ENCODE assay signal across 21 cellular contexts in genomic region chr5:153824909-153825308, GRCh38.
DNase-seq lines count a peak whose midpoint lies in the region; TF ChIP-seq lines count a peak whose summit lies in the region.
"Had no signal": no experiment of that assay in that cellular context is flagged by ENCODE, and none has a peak within 500 bp of the region (broad histone marks: within the 10 kb centered on the region; RNA-seq: fewer than 3 reads in every experiment).

No MANE protein-coding gene starts in this region.

- POLR2A ChIA-PET in OCI-LY7 (lab: Charles Lee), result interaction anchor here (1.0 to 1.1 kb wide), 2 partner anchors 10 to 364 kb away, joined by 3 read pairs; no protein-coding TSS in a partner anchor

- no peaks in the 10 kb centered on the region for H3K79me2 ChIP-seq in OCI-LY7 (ENCODE audit: insufficient read depth, low read depth, low read length)

- CTCF ChIA-PET in OCI-LY7 (lab: Charles Lee; ENCODE audit: unreplicated experiment), result no interaction called here

- no peaks in the 10 kb centered on the region for H3K9me3 ChIP-seq in OCI-LY7 (ENCODE audit: low read length)
- H3K9me3 ChIP-seq: ovary, right atrium auricular region, suprapubic skin had no signal

- H4K20me1 ChIP-seq in OCI-LY7 (ENCODE audit: insufficient read depth, low read length), result no peaks in the 10 kb centered on the region

- peak overlapping the region; percentile 79 for H3K27ac ChIP-seq in OCI-LY7 (ENCODE audit: low read depth, low read length, poor library complexity, severe bottlenecking)
- H3K27ac ChIP-seq: ovary, right atrium auricular region, spleen, suprapubic skin had no signal

- DNase-seq in H7, result peak; percentile 10
- DNase-seq in OCI-LY7 (ENCODE audit: low spot score), result peak; percentile 92
- DNase-seq in iPS DF 19.7 (ENCODE audit: low read depth, low spot score), result peak; percentile 61
- peak; percentile 67 for DNase-seq in retinal pigment epithelial cell (ENCODE audit: low read depth)
- no peak for DNase-seq in NCI-H510A (lab: John Stamatoyannopoulos, UW)
- DNase-seq in HUDEP-2 (lab: John Stamatoyannopoulos, UW; ENCODE audit: unreplicated experiment in 76 of 76), result no peak
- DNase-seq in stimulated activated CD4-positive, alpha-beta T cell treated with anti-CD3 and anti-CD28 coated beads, Interleukin-2, amount 100 ng/mL, for 24 hours, result no peak
- DNase-seq: activated CD8-positive, alpha-beta memory T cell treated with anti-CD3 and anti-CD28 coated beads, Interleukin-2, amount 50 U/mL, for 48 hours; aorta; left colon; naive thymus-derived CD4-positive, alpha-beta T cell; NCI-H1694; NCI-H2171 treated with DMSO at 0.1 percent for 48 hours; NCI-H524 treated with DMSO at 0.1 percent for 48 hours; ovary; spleen; stimulated activated CD4-positive, alpha-beta T cell treated with anti-CD3 and anti-CD28 coated beads, Interleukin-4, amount 100 ng/mL, for 1 hour; T-helper 2 cell had no signal

- peak overlapping the region; percentile 74; the same call in 1 of the 2 replicates for H2AFZ ChIP-seq in OCI-LY7 (ENCODE audit: low read length)

- peak overlapping the region; percentile 84 for H3K4me2 ChIP-seq in OCI-LY7 (ENCODE audit: low read length)

- H3K4me3 ChIP-seq in H7 (ENCODE audit: insufficient read depth, low read depth, low read length) (no peak overlapping the region), OCI-LY7 (ENCODE audit: low read depth, low read length, poor library complexity, severe bottlenecking) (peak overlapping the region; percentile 48), retinal pigment epithelial cell (ENCODE audit: low read length) (no peak overlapping the region)
- H3K4me3 ChIP-seq: K562, ovary, right atrium auricular region, spleen, suprapubic skin had no signal

- intact Hi-C loops in OCI-LY7 (cut with micrococcal nuclease; ENCODE audit: unreplicated experiment), result loop anchor here (10.0 kb wide), 2 partner anchors 140 to 330 kb away; partner anchors contain the start of gene GRIA1

- no peaks in the 10 kb centered on the region for H3K27me3 ChIP-seq in H7 (ENCODE audit: control insufficient read depth, insufficient read depth, low read length)
- H3K27me3 ChIP-seq: ovary, right atrium auricular region, spleen, suprapubic skin had no signal

- peaks cover 46% of the 10 kb centered on the region for H3K4me1 ChIP-seq in OCI-LY7 (ENCODE audit: insufficient read depth, low read length, poor library complexity, severe bottlenecking)
- H3K4me1 ChIP-seq: right atrium auricular region, spleen, suprapubic skin had no signal

- TF ChIP-seq CTCF in OCI-LY7 (conservative IDR thresholded peaks at IDR 0.05; ENCODE audit: low read length) (no peak), retinal pigment epithelial cell (conservative IDR thresholded peaks at IDR 0.05; ENCODE audit: low read depth, low read length) (no peak)

- H3K36me3 ChIP-seq in H7 (replicated peaks; ENCODE audit: control insufficient read depth, insufficient read depth, low read length) (no peaks in the 10 kb centered on the region), OCI-LY7 (ENCODE audit: insufficient read depth, low read length) (no peaks in the 10 kb centered on the region)
- H3K36me3 ChIP-seq: ovary, right atrium auricular region, spleen, suprapubic skin had no signal

- BruUV-seq in OCI-LY7 (replicated peaks; lab: Mats Ljungman, UMichigan), result no TSS peak

- no peaks in the 10 kb centered on the region for H3K9me2 ChIP-seq in OCI-LY7 (ENCODE audit: insufficient read depth, low read length)

Comparison
In these comparisons a context has a peak if more than half of its experiments do, and no peak if none do; other contexts are left out.
1. DNase-seq: peak in H7 (single experiment), OCI-LY7 (single experiment), iPS DF 19.7 (single experiment) and retinal pigment epithelial cell (single experiment); none in NCI-H510A (single experiment), HUDEP-2 (0 of 76) and stimulated activated CD4-positive, alpha-beta T cell treated with anti-CD3 and anti-CD28 coated beads, Interleukin-2, amount 100 ng/mL, for 24 hours (0 of 2).